8 cellular contexts compared by ENCODE assay signal in genomic region chr17:50866261-50866949, GRCh38. TPM values are rescaled to one million over a fixed set of nuclear protein-coding genes. Genes with fewer than 3 reads are reported as not detected.
DNase-seq lines count a peak whose midpoint lies in the region; ATAC-seq and TF ChIP-seq lines count a peak whose summit lies in the region.

Gene TOB1, minus strand, starts transcription at chr17:50866354. Its CDS starts 2,337 bp downstream, at chr17:50864017.

- TF ChIP-seq POLR2A in NB4 (IDR thresholded peaks at IDR 0.05; ENCODE audit: extremely low read depth, insufficient read length) (peak; percentile 98), gastroesophageal sphincter (IDR thresholded peaks at IDR 0.05) (peak; percentile 100)

- peak; percentile 32 for TF ChIP-seq EP300 in gastroesophageal sphincter (IDR thresholded peaks at IDR 0.05)

- peaks cover 35% of the 10 kb centered on the region for H3K36me3 Mint-ChIP-seq in HFFc6 (ENCODE audit: low read depth)
- peaks cover 18% of the 10 kb centered on the region for H3K36me3 Mint-ChIP-seq in activated naive CD4-positive, alpha-beta T cell treated with anti-CD3 and anti-CD28 coated beads for 36 hours (ENCODE audit: low read depth)

- H3K36me3 ChIP-seq in gastroesophageal sphincter = peaks cover 0 to 17% of the 10 kb centered on the region in 2 donors

- H3K27ac ChIP-seq in gastroesophageal sphincter = peak within 1 kb of the TSS; percentile 98 to 100 (median 100)

- peaks cover 40% of the 10 kb centered on the region for H3K4me1 Mint-ChIP-seq in HFFc6 (ENCODE audit: low read depth)
- H3K4me1 Mint-ChIP-seq in activated naive CD4-positive, alpha-beta T cell treated with anti-CD3 and anti-CD28 coated beads for 36 hours (ENCODE audit: low read depth) = peaks cover 46% of the 10 kb centered on the region

- peaks cover 6% of the 10 kb centered on the region; the same call in 1 of the 2 replicates for H3K27me3 Mint-ChIP-seq in HFFc6 (ENCODE audit: insufficient read depth)
- no peaks in the 10 kb centered on the region for H3K27me3 Mint-ChIP-seq in activated naive CD4-positive, alpha-beta T cell treated with anti-CD3 and anti-CD28 coated beads for 36 hours (ENCODE audit: low read depth)

- peak within 1 kb of the TSS; percentile 100 for H3K4me3 Mint-ChIP-seq in HFFc6
- peak within 1 kb of the TSS; percentile 97 for H3K4me3 Mint-ChIP-seq in activated naive CD4-positive, alpha-beta T cell treated with anti-CD3 and anti-CD28 coated beads for 36 hours

- no peaks in the 10 kb centered on the region for H3K9me3 ChIP-seq in gastroesophageal sphincter

- ATAC-seq in gastroesophageal sphincter = peak; percentile 91

- DNase-seq in GM04504 (ENCODE audit: low read depth) (peak; percentile 95), HFFc6 (peak; percentile 95), NB4 (ENCODE audit: low read depth) (peak; percentile 98), SK-N-DZ (ENCODE audit: low spot score) (peak; percentile 96), nucleus accumbens (lab: John Stamatoyannopoulos, UW) (peak; percentile 83 to 100 (median 98)), superior temporal gyrus (ENCODE audit: extremely low spot score) (peak; percentile 96)
- DNase-seq in activated naive CD4-positive, alpha-beta T cell treated with anti-CD3 and anti-CD28 coated beads for 36 hours = peak; percentile 97

- CTCF ChIA-PET in activated naive CD4-positive, alpha-beta T cell treated with anti-CD3 and anti-CD28 coated beads for 36 hours (lab: Charles Lee) = interaction anchor here (1.2 to 4.6 kb wide), 4 partner anchors 14 to 89 kb away, joined by 3 to 43 read pairs (median 4); no protein-coding TSS in a partner anchor

- WGBS in gastroesophageal sphincter (ENCODE audit: low coverage in 1 of 2), 2 donors = 0% methylated on average over 8 to 24 of the region's 75 CpGs

- H3K27ac Mint-ChIP-seq in HFFc6 = peak within 1 kb of the TSS; percentile 97
- H3K27ac Mint-ChIP-seq in activated naive CD4-positive, alpha-beta T cell treated with anti-CD3 and anti-CD28 coated beads for 36 hours = peak within 1 kb of the TSS; percentile 96

- no peaks in the 10 kb centered on the region for H3K27me3 ChIP-seq in gastroesophageal sphincter

- TF ChIP-seq CTCF in HFFc6 (IDR thresholded peaks at IDR 0.05) (no peak), NB4 (IDR thresholded peaks at IDR 0.05; ENCODE audit: low read depth, low read length) (no peak), gastroesophageal sphincter (IDR thresholded peaks at IDR 0.05) (peak in 3 of 4 experiments; percentile 3 to 8 (median 7))

- peaks cover 0 to 44% (median 9%) of the 10 kb centered on the region in 3 donors for H3K4me1 ChIP-seq in gastroesophageal sphincter

- peaks cover 4% of the 10 kb centered on the region for H3K9me3 Mint-ChIP-seq in HFFc6
- H3K9me3 Mint-ChIP-seq in activated naive CD4-positive, alpha-beta T cell treated with anti-CD3 and anti-CD28 coated beads for 36 hours = no peaks in the 10 kb centered on the region

- intact Hi-C loops in activated naive CD4-positive, alpha-beta T cell treated with anti-CD3 and anti-CD28 coated beads for 36 hours (cut with micrococcal nuclease) = loop anchor here (1.0 to 5.0 kb wide), 8 partner anchors 147 to 718 kb away; partner anchors contain the start of genes ANKRD40, LUC7L3, MBTD1 and NME1

- H3K4me3 ChIP-seq in NB4 (ENCODE audit: low read depth, low read length) (peak within 1 kb of the TSS; percentile 86), gastroesophageal sphincter (peak within 1 kb of the TSS; percentile 89 to 92)

RNA-seq across cellular contexts. Expression of gene TOB1, which starts in this region (rescaled TPM):
- 10 to 100 TPM; 76.3 to 94.1 (median 89.1) TPM for total RNA-seq in HFFc6 (2021; fragmentation: NEBNext Ultra II Directional; extraction: Animal tissue kit (Norgen Biotek cat#: 25700))
- 4.1 and 5.7 TPM in 2 replicates for polyA plus RNA-seq in SK-N-DZ (2014; cell fraction: cytosol; rRNA removed)
- 4.8 and 5.1 TPM in 2 replicates for polyA plus RNA-seq in SK-N-DZ (2014; cell fraction: nucleus; rRNA removed)
- 10 to 100 TPM; 40.7 to 44.7 TPM for total RNA-seq in activated naive CD4-positive, alpha-beta T cell treated with anti-CD3 and anti-CD28 coated beads for 36 hours
- total RNA-seq in gastroesophageal sphincter = 10 to 100 TPM; 27.8 to 47.2 (median 29.6) TPM

Comparison
In these comparisons a context has a peak if more than half of its experiments do, and no peak if none do; other contexts are left out.
1. Peak in every context shown above with its lines: DNase-seq, ATAC-seq, H3K4me3 ChIP-seq and H3K27ac ChIP-seq.
2. CTCF ChIP-seq: peak in gastroesophageal sphincter (3 of 4); none in HFFc6 (single experiment) and NB4 (single experiment).